Comparison of ENCODE assay signal across 27 cellular contexts in the genomic region with DNA sequence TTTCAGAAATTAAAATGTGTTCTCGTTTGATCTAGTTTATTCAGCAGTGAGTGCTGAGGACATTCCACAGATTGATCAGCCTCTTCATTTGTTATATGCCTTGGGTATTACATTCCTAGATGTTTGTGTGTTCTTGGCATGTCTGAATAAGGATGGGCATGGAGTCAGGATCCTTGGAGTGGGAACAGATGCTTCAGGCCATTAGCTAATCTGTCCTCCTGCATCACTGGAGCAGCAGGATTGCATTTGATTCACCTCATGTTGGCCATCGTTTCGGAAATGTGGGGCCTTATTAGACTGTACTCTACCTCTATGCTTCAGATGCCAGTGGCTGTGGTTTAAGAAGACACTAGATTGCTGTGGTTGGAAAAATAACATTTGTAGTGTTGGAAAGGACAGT.
A peak's percentile ranks its signal among the peaks of the same experiment; 100 is the strongest.
DNase-seq lines count a peak whose midpoint lies in the region; ATAC-seq, FAIRE-seq and TF ChIP-seq lines count a peak whose summit lies in the region.
"Had no signal": no experiment of that assay in that cellular context is flagged by ENCODE, and none has a peak within 500 bp of the region (broad histone marks: within the 10 kb centered on the region; RNA-seq: fewer than 3 reads in every experiment).

No MANE protein-coding gene starts in this region.

- H3K36me3 ChIP-seq in GM23248 (ENCODE audit: low read depth), result no peaks in the 10 kb centered on the region
- no peaks in the 10 kb centered on the region for H3K36me3 ChIP-seq in ascending aorta
- no peaks in the 10 kb centered on the region for H3K36me3 ChIP-seq in gastroesophageal sphincter
- no peaks in the 10 kb centered on the region for H3K36me3 ChIP-seq in upper lobe of left lung
- H3K36me3 ChIP-seq: heart right ventricle, ovary had no signal

- peak overlapping the region; percentile 74; the same call in 1 of the 2 replicates for H2AFZ ChIP-seq in GM23248
- H2AFZ ChIP-seq: GM23338 had no signal

- 0 out of 2 replicates have a peak overlapping the region, but pooled peaks have one; percentile 12 for H3K27ac ChIP-seq in GM23248
- peak overlapping the region; percentile 61 to 78 for H3K27ac ChIP-seq in ascending aorta
- peak overlapping the region in 2 of 4 donors; percentile 32 to 57 for H3K27ac ChIP-seq in gastroesophageal sphincter
- H3K27ac ChIP-seq in upper lobe of left lung, result no peak overlapping the region
- H3K27ac ChIP-seq: C4-2B, heart right ventricle, ovary, RWPE1, SK-N-MC had no signal

- H3K9me3 Mint-ChIP-seq in activated T-cell treated with anti-CD3 and anti-CD28 coated beads, Interleukin-2, amount 50 U/mL, for 72 hours, result peaks cover 0 to 6% of the 10 kb centered on the region in 2 donors
- H3K9me3 Mint-ChIP-seq: activated CD8-positive, alpha-beta T cell treated with anti-CD3 and anti-CD28 coated beads for 36 hours; activated naive CD8-positive, alpha-beta T cell treated with anti-CD3 and anti-CD28 coated beads for 36 hours; GM23338; nephron progenitor cell had no signal

- no peaks in the 10 kb centered on the region for H3K4me1 Mint-ChIP-seq in activated T-cell treated with anti-CD3 and anti-CD28 coated beads, Interleukin-2, amount 50 U/mL, for 72 hours (ENCODE audit: low read depth)
- H3K4me1 Mint-ChIP-seq: activated naive CD8-positive, alpha-beta T cell treated with anti-CD3 and anti-CD28 coated beads for 36 hours; T-helper 17 cell had no signal

- TF ChIP-seq POLR2A in gastroesophageal sphincter (IDR thresholded peaks at IDR 0.05) (no peak), upper lobe of left lung (IDR thresholded peaks at IDR 0.05) (no peak), GM12892 (IDR thresholded peaks at IDR 0.05; ENCODE audit: low read depth, low read length) (no peak)

- no peaks in the 10 kb centered on the region for H3K36me3 Mint-ChIP-seq in activated T-cell treated with anti-CD3 and anti-CD28 coated beads, Interleukin-2, amount 50 U/mL, for 72 hours (ENCODE audit: insufficient read depth in 2 of 2)
- H3K36me3 Mint-ChIP-seq: activated naive CD8-positive, alpha-beta T cell treated with anti-CD3 and anti-CD28 coated beads for 36 hours; type B pancreatic cell had no signal

- in situ Hi-C loops in GM23248 (cut with MboI), result no loop called here

- intact Hi-C loops in ascending aorta (cut with DNase I), result loop anchor here (10.0 kb wide), 3 partner anchors 190 to 1970 kb away; partner anchors contain the start of gene FAT3

- H3K9me3 ChIP-seq in GM23248 (ENCODE audit: low read depth) (no peaks in the 10 kb centered on the region), ascending aorta (no peaks in the 10 kb centered on the region), gastroesophageal sphincter (no peaks in the 10 kb centered on the region), upper lobe of left lung (no peaks in the 10 kb centered on the region)
- H3K9me3 ChIP-seq: heart right ventricle, ovary had no signal

- peaks cover 13% of the 10 kb centered on the region; the same call in 1 of the 2 replicates for H3K4me1 ChIP-seq in GM23248 (ENCODE audit: insufficient read depth)
- H3K4me1 ChIP-seq in ascending aorta, result peaks cover 0 to 3% of the 10 kb centered on the region in 2 donors
- peaks cover 0 to 3% (median 0%) of the 10 kb centered on the region in 3 donors for H3K4me1 ChIP-seq in gastroesophageal sphincter
- no peaks in the 10 kb centered on the region for H3K4me1 ChIP-seq in upper lobe of left lung
- H3K4me1 ChIP-seq: heart right ventricle had no signal

- no peaks in the 10 kb centered on the region for H3K79me2 ChIP-seq in GM23248 (ENCODE audit: insufficient read depth)

- no peaks in the 10 kb centered on the region for H3K9me2 ChIP-seq in GM23248 (ENCODE audit: insufficient read depth)

- DNase-seq in GM23248, result peak; percentile 45
- no peak for DNase-seq in ascending aorta (ENCODE audit: low spot score in 2 of 2)
- DNase-seq in upper lobe of left lung, result no peak
- DNase-seq in activated T-cell treated with anti-CD3 and anti-CD28 coated beads, Interleukin-2, amount 50 U/mL, for 72 hours, result no peak
- no peak for DNase-seq in GM12892 (ENCODE audit: insufficient read length)
- DNase-seq: activated CD4-positive, CD25-positive, alpha-beta regulatory T cell treated with anti-CD3 and anti-CD28 coated beads, Interleukin-2, amount 50 U/mL, for 72 hours; activated CD8-positive, alpha-beta T cell treated with anti-CD3 and anti-CD28 coated beads for 36 hours; activated effector memory CD4-positive, alpha-beta T cell treated with anti-CD3 and anti-CD28 coated beads, Interleukin-2, amount 50 U/mL, for 16 hours; activated naive CD8-positive, alpha-beta T cell treated with anti-CD3 and anti-CD28 coated beads for 36 hours; Calu3; central memory CD4-positive, alpha-beta T cell; heart right ventricle; NCI-H187; NCI-H774; nephron progenitor cell; ovary; retina; T-helper 17 cell had no signal

- FAIRE-seq in GM12892 (lab: Jason Lieb, UNC), result no peak
- FAIRE-seq: astrocyte, GM12891 had no signal

- TF ChIP-seq CTCF in ascending aorta (IDR thresholded peaks at IDR 0.05) (no peak), gastroesophageal sphincter (IDR thresholded peaks at IDR 0.05) (no peak), upper lobe of left lung (IDR thresholded peaks at IDR 0.05) (no peak)

- no peaks in the 10 kb centered on the region for H3K27me3 Mint-ChIP-seq in activated T-cell treated with anti-CD3 and anti-CD28 coated beads, Interleukin-2, amount 50 U/mL, for 72 hours (ENCODE audit: low read depth)
- H3K27me3 Mint-ChIP-seq: activated CD8-positive, alpha-beta T cell treated with anti-CD3 and anti-CD28 coated beads for 36 hours; T-helper 17 cell; type B pancreatic cell had no signal

- ATAC-seq in gastroesophageal sphincter (peak; percentile 62), upper lobe of left lung (ENCODE audit: low FRiP score in 2 of 2) (peak; percentile 57 to 81), HG03039 (IDR thresholded peaks at IDR 0.05; ENCODE audit: unreplicated experiment) (no peak)
- ATAC-seq in activated T-cell treated with anti-CD3 and anti-CD28 coated beads, Interleukin-2, amount 50 U/mL, for 72 hours (replicated peaks in 1 of 2), result no peak
- ATAC-seq: activated CD8-positive, alpha-beta T cell treated with anti-CD3 and anti-CD28 coated beads for 36 hours; GM23338; heart right ventricle; T-helper 17 cell had no signal

- no peak overlapping the region for H3K27ac Mint-ChIP-seq in activated T-cell treated with anti-CD3 and anti-CD28 coated beads, Interleukin-2, amount 50 U/mL, for 72 hours
- H3K27ac Mint-ChIP-seq: activated CD8-positive, alpha-beta T cell treated with anti-CD3 and anti-CD28 coated beads for 36 hours; activated naive CD8-positive, alpha-beta T cell treated with anti-CD3 and anti-CD28 coated beads for 36 hours; GM23338; nephron progenitor cell; T-helper 17 cell; type B pancreatic cell had no signal

- H3K4me2 ChIP-seq in GM23248 (ENCODE audit: unreplicated experiment), result no peak overlapping the region
- H3K4me2 ChIP-seq: GM23338 had no signal

- WGBS in GM23248 (ENCODE audit: low coverage in 1 of 2, low lambda C conversion rate in 2 of 2, missing lambda C conversion rate in 2 of 2), 2 experiments, result 8 to 12% methylated on average over 3 of the region's 3 CpGs
- 46 to 50% methylated on average over 3 of the region's 3 CpGs for WGBS in gastroesophageal sphincter (ENCODE audit: low coverage in 1 of 2), 2 donors
- WGBS in upper lobe of left lung, 2 donors, result 68 to 70% methylated on average over 3 of the region's 3 CpGs

- H3K4me3 ChIP-seq in GM23248 (no peak overlapping the region), ascending aorta (no peak overlapping the region), gastroesophageal sphincter (no peak overlapping the region), upper lobe of left lung (no peak overlapping the region)
- H3K4me3 ChIP-seq: GM23338, heart right ventricle, ovary, SK-N-MC had no signal

- H3K4me3 Mint-ChIP-seq in activated T-cell treated with anti-CD3 and anti-CD28 coated beads, Interleukin-2, amount 50 U/mL, for 72 hours, result no peak overlapping the region
- H3K4me3 Mint-ChIP-seq: activated CD8-positive, alpha-beta T cell treated with anti-CD3 and anti-CD28 coated beads for 36 hours; activated naive CD8-positive, alpha-beta T cell treated with anti-CD3 and anti-CD28 coated beads for 36 hours; GM23338; nephron progenitor cell; T-helper 17 cell; type B pancreatic cell had no signal

- TF ChIP-seq EP300 in gastroesophageal sphincter (IDR thresholded peaks at IDR 0.05) (no peak), upper lobe of left lung (IDR thresholded peaks at IDR 0.05) (no peak)

- no peaks in the 10 kb centered on the region for H4K20me1 ChIP-seq in GM23248 (ENCODE audit: insufficient read depth)

- no peaks in the 10 kb centered on the region for H3K27me3 ChIP-seq in GM23248 (replicated peaks; ENCODE audit: insufficient read depth)
- H3K27me3 ChIP-seq in ascending aorta, result no peaks in the 10 kb centered on the region
- no peaks in the 10 kb centered on the region for H3K27me3 ChIP-seq in gastroesophageal sphincter
- H3K27me3 ChIP-seq in upper lobe of left lung, result no peaks in the 10 kb centered on the region
- H3K27me3 ChIP-seq: heart right ventricle, ovary had no signal

- no peak overlapping the region for H3K9ac ChIP-seq in GM23248

- H3F3A ChIP-seq in GM23248 (ENCODE audit: insufficient read depth), result peaks cover 15% of the 10 kb centered on the region; the same call in 1 of the 2 replicates

Comparison
In these comparisons a context has a peak if more than half of its experiments do, and no peak if none do; other contexts are left out.
1. H3K27ac ChIP-seq: peak in GM23248 (single experiment) and ascending aorta (2 of 2); none in upper lobe of left lung (0 of 4).
2. ATAC-seq: peak in gastroesophageal sphincter (single experiment) and upper lobe of left lung (2 of 2); none in activated T-cell treated with anti-CD3 and anti-CD28 coated beads, Interleukin-2, amount 50 U/mL, for 72 hours (0 of 2) and HG03039 (single experiment).